ENCODE assay signal across 18 cellular contexts in the genomic region with DNA sequence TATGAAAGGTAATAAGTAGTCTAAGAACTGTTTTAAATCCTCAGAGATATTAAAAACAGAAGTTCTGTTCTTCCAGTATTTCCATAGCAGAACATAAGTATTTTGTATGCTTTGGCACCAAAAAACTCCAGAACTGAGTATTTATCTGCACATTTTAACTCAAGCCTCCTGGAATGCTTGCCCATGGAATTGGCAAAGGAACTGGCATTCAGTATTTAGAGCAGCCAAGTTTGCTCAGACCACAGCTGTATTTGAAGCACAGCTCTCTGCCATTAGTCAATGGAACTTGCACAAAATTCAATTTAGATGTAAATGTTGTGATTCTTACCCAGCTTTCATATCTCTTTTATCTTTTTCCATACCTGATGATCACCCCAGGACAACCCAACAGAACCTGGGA. TPM values are rescaled to one million over a fixed set of nuclear protein-coding genes. Genes with fewer than 3 reads are reported as not detected.
A peak's percentile ranks its signal among the peaks of the same experiment; 100 is the strongest.
DNase-seq lines count a peak whose midpoint lies in the region; ATAC-seq, FAIRE-seq and TF ChIP-seq lines count a peak whose summit lies in the region.
"Had no signal": no experiment of that assay in that cellular context is flagged by ENCODE, and none has a peak within 500 bp of the region (broad histone marks: within the 10 kb centered on the region; RNA-seq: fewer than 3 reads in every experiment).

No MANE protein-coding gene starts in this region.

- H3K36me3 ChIP-seq in astrocyte (ENCODE audit: insufficient read depth, low read length) (no peaks in the 10 kb centered on the region), left lung (no peaks in the 10 kb centered on the region), tibial artery (no peaks in the 10 kb centered on the region)

- no peaks in the 10 kb centered on the region for H3K79me2 ChIP-seq in astrocyte (ENCODE audit: insufficient read depth, low read length)

- peak; percentile 17 for ATAC-seq in left lung
- ATAC-seq: A549; CD8-positive, alpha-beta T cell had no signal

- H3K4me1 Mint-ChIP-seq in astrocyte (ENCODE audit: low read depth, unreplicated experiment): no peaks in the 10 kb centered on the region

- intact Hi-C loops in left lung (cut with DNase I): no loop called here
- intact Hi-C loops in tibial artery (cut with DNase I; ENCODE audit: low total_unique reads): no loop called here

- no peaks in the 10 kb centered on the region for H4K20me1 ChIP-seq in astrocyte (ENCODE audit: insufficient read depth, low read length)

- no peak overlapping the region for H3K9ac ChIP-seq in astrocyte (ENCODE audit: low read length)

- H3K27me3 Mint-ChIP-seq in astrocyte (ENCODE audit: low read depth, unreplicated experiment): no peaks in the 10 kb centered on the region

- H3K4me1 ChIP-seq in astrocyte (ENCODE audit: insufficient read depth, low read length) (no peaks in the 10 kb centered on the region), left lung (peaks cover 0 to 5% of the 10 kb centered on the region in 2 donors), tibial artery (peaks cover 0 to 13% (median 0%) of the 10 kb centered on the region in 4 donors)
- H3K4me1 ChIP-seq: A549, Caco-2 had no signal

- H3K9me3 Mint-ChIP-seq in astrocyte (ENCODE audit: unreplicated experiment): no peaks in the 10 kb centered on the region
- H3K9me3 Mint-ChIP-seq: CD8-positive, alpha-beta T cell; HFFc6 had no signal

- H3K36me3 Mint-ChIP-seq in astrocyte (ENCODE audit: low read depth, unreplicated experiment): no peaks in the 10 kb centered on the region
- H3K36me3 Mint-ChIP-seq: CD14-positive monocyte; CD8-positive, alpha-beta T cell had no signal

- H3K4me2 ChIP-seq in astrocyte (ENCODE audit: low read length): no peak overlapping the region
- H3K4me2 ChIP-seq: A549 had no signal

- no peak overlapping the region for H2AFZ ChIP-seq in astrocyte (ENCODE audit: low read depth, low read length)

- H3K4me3 Mint-ChIP-seq in astrocyte (ENCODE audit: unreplicated experiment): no peak overlapping the region
- H3K4me3 Mint-ChIP-seq: CD14-positive monocyte; CD8-positive, alpha-beta T cell; HFFc6 had no signal

- H3K27ac ChIP-seq in astrocyte (ENCODE audit: low read depth, low read length): no peak overlapping the region
- no peak overlapping the region for H3K27ac ChIP-seq in left lung
- no peak overlapping the region for H3K27ac ChIP-seq in tibial artery
- H3K27ac ChIP-seq: A549 had no signal

- no peak for FAIRE-seq in astrocyte (lab: Jason Lieb, UNC)
- FAIRE-seq: A549, GM12892, GM19239 had no signal

- H3K4me3 ChIP-seq in astrocyte (ENCODE audit: insufficient read depth, low read depth, low read length): no peak overlapping the region
- no peak overlapping the region for H3K4me3 ChIP-seq in left lung
- no peak overlapping the region for H3K4me3 ChIP-seq in tibial artery
- H3K4me3 ChIP-seq: A549 had no signal

- no peaks in the 10 kb centered on the region for H3K27me3 ChIP-seq in astrocyte (ENCODE audit: insufficient read depth, low read length)
- no peaks in the 10 kb centered on the region for H3K27me3 ChIP-seq in left lung
- no peaks in the 10 kb centered on the region for H3K27me3 ChIP-seq in tibial artery

- H3K9me3 ChIP-seq in astrocyte (ENCODE audit: insufficient read depth, low read depth, low read length): no peaks in the 10 kb centered on the region
- no peaks in the 10 kb centered on the region for H3K9me3 ChIP-seq in left lung
- no peaks in the 10 kb centered on the region for H3K9me3 ChIP-seq in tibial artery
- H3K9me3 ChIP-seq: A549, Caco-2 had no signal

- TF ChIP-seq CTCF in astrocyte (IDR thresholded peaks at IDR 0.05; ENCODE audit: insufficient read depth, low read depth, low read length) (no peak), left lung (IDR thresholded peaks at IDR 0.05) (no peak), tibial artery (IDR thresholded peaks at IDR 0.05) (no peak)

- DNase-seq in astrocyte (ENCODE audit: low read depth) (peak; percentile 4), fibroblast of gingiva (ENCODE audit: low read depth) (peak; percentile 40), left lung (no peak), COR-L47 (lab: John Stamatoyannopoulos, UW) (no peak), kidney glomerular epithelial cell (lab: John Stamatoyannopoulos, UW) (no peak), hippocampal formation (lab: John Stamatoyannopoulos, UW) (no peak), tibial artery (no peak)
- DNase-seq: Caco-2; CD8-positive, alpha-beta T cell; DND-41; GDM1; HCEC 1CT; HFFc6; IMR-90 had no signal

- H3K27ac Mint-ChIP-seq in astrocyte (ENCODE audit: unreplicated experiment): no peak overlapping the region
- H3K27ac Mint-ChIP-seq: CD14-positive monocyte; CD8-positive, alpha-beta T cell; HFFc6 had no signal

RNA-seq across cellular contexts. Expression of a gene that starts 42.2 kb away (rescaled TPM):
- total RNA-seq in astrocyte (0.19 and 0.34 TPM in 2 replicates), left lung (100 to 1,000 TPM; 143 to 489 TPM)
- total RNA-seq: CD8-positive, alpha-beta T cell had no signal

Comparison
In these comparisons a context has a peak if more than half of its experiments do, and no peak if none do; other contexts are left out.
1. DNase-seq: peak in astrocyte (single experiment) and fibroblast of gingiva (single experiment); none in left lung (0 of 2), COR-L47 (single experiment), kidney glomerular epithelial cell (single experiment), hippocampal formation (0 of 2) and tibial artery (0 of 2).
2. RNA of a gene that starts 42.2 kb away (total RNA-seq): 143 to 489 TPM in left lung; 0.19 to 0.34 TPM in astrocyte; every median in the first group is over 100 times any median in the second.